Comparison of ENCODE assay signal across 11 cellular contexts in genomic region chr9:121998513-121999049, GRCh38.
"Had no signal": no experiment of that assay in that cellular context is flagged by ENCODE, and none has a peak within 500 bp of the region (broad histone marks: within the 10 kb centered on the region; RNA-seq: fewer than 3 reads in every experiment).

No MANE protein-coding gene starts in this region.

- H3K4me1 ChIP-seq: left lung had no signal

- H3K9me3 ChIP-seq: left lung, thyroid gland had no signal

- H3K4me3 ChIP-seq: left lung, thyroid gland had no signal

- H3K27me3 ChIP-seq: left lung, thyroid gland had no signal

- H3K4me1 Mint-ChIP-seq: activated CD4-positive, alpha-beta T cell treated with anti-CD3 and anti-CD28 coated beads, Interleukin-2, amount 10 ng/mL, durations not matched to agents 24 days and 14 days had no signal

- H3K9me3 Mint-ChIP-seq: activated CD4-positive, alpha-beta T cell treated with anti-CD3 and anti-CD28 coated beads, Interleukin-2, amount 10 ng/mL, durations not matched to agents 24 days and 14 days; activated naive CD4-positive, alpha-beta T cell treated with anti-CD3 and anti-CD28 coated beads, Interleukin-2, amount 50 U/mL, for 72 hours had no signal

- DNase-seq: activated CD4-positive, alpha-beta T cell treated with anti-CD3 and anti-CD28 coated beads, Interleukin-2, amount 10 ng/mL, durations not matched to agents 24 days and 14 days; activated gamma-delta T cell treated with Interleukin-2 at 50 U/mL for 16 hours; left lung; stimulated activated CD4-positive, alpha-beta T cell treated with anti-CD3 and anti-CD28 coated beads, Interleukin-12 subunit alpha, Interleukin-12 subunit beta, amount 100 ng/mL, for 4 hours; stimulated activated CD4-positive, alpha-beta T cell treated with anti-CD3 and anti-CD28 coated beads, Interleukin-1b, Interleukin-23, amount 100 ng/mL, for 48 hours; stimulated activated naive CD4-positive, alpha-beta T cell treated with Interleukin-2 at 50 U/mL for 16 hours; T1000; thyroid gland had no signal

- H3K4me3 Mint-ChIP-seq: activated CD4-positive, alpha-beta T cell treated with anti-CD3 and anti-CD28 coated beads, Interleukin-2, amount 10 ng/mL, durations not matched to agents 24 days and 14 days had no signal

- H3K27ac Mint-ChIP-seq: activated CD4-positive, alpha-beta T cell treated with anti-CD3 and anti-CD28 coated beads, Interleukin-2, amount 10 ng/mL, durations not matched to agents 24 days and 14 days; progenitor cell of endocrine pancreas had no signal

- H3K27me3 Mint-ChIP-seq: activated CD4-positive, alpha-beta T cell treated with anti-CD3 and anti-CD28 coated beads, Interleukin-2, amount 10 ng/mL, durations not matched to agents 24 days and 14 days; progenitor cell of endocrine pancreas had no signal

- H3K36me3 Mint-ChIP-seq: activated naive CD4-positive, alpha-beta T cell treated with anti-CD3 and anti-CD28 coated beads, Interleukin-2, amount 50 U/mL, for 72 hours had no signal

- H3K27ac ChIP-seq: epithelial cell of prostate, left lung, thyroid gland had no signal

- H3K36me3 ChIP-seq: left lung, thyroid gland had no signal
